Comparison of ENCODE assay signal across 21 cellular contexts in genomic region chr3:144915202-144915601, GRCh38.
"Had no signal": no experiment of that assay in that cellular context is flagged by ENCODE, and none has a peak within 500 bp of the region (broad histone marks: within the 10 kb centered on the region; RNA-seq: fewer than 3 reads in every experiment).

No MANE protein-coding gene starts in this region.

- ATAC-seq: gastroesophageal sphincter; naive thymus-derived CD4-positive, alpha-beta T cell; stimulated activated naive B cell treated with anti-CD40 and anti-IgM and Interleukin-4, amounts not matched to agents 10 μg/mL and 1 μg/mL and 100 μg/mL, for 72 hours; stimulated activated naive CD8-positive, alpha-beta T cell treated with anti-CD3 and anti-CD28 coated beads, Interleukin-15, amount 100 ng/mL, for 72 hours; upper lobe of right lung had no signal

- H3K9me3 ChIP-seq: gastroesophageal sphincter, neutrophil, ovary, right atrium auricular region, sigmoid colon, testis, tibial nerve, upper lobe of right lung, vagina had no signal

- H3K36me3 ChIP-seq: gastroesophageal sphincter, neutrophil, ovary, right atrium auricular region, sigmoid colon, tibial nerve, upper lobe of right lung, vagina had no signal

- H3K27me3 ChIP-seq: dorsolateral prefrontal cortex, gastroesophageal sphincter, neutrophil, ovary, right atrium auricular region, sigmoid colon, testis, tibial nerve, upper lobe of right lung, vagina had no signal

- DNase-seq: cortex of kidney; dorsolateral prefrontal cortex; effector CD8-positive, alpha-beta T cell; foreskin fibroblast; glutamatergic neuron; kidney glomerular epithelial cell; naive thymus-derived CD4-positive, alpha-beta T cell; ovary; sigmoid colon; stimulated activated CD4-positive, alpha-beta T cell treated with anti-CD3 and anti-CD28 coated beads, Interleukin-2, amount 100 ng/mL, for 24 hours; stimulated activated CD4-positive, alpha-beta T cell treated with anti-CD3 and anti-CD28 coated beads, Interleukin-4, amount 100 ng/mL, for 4 hours; stimulated activated naive B cell treated with anti-CD40 and anti-IgM and Interleukin-4, amounts not matched to agents 10 μg/mL and 1 μg/mL and 100 μg/mL, for 72 hours; stimulated activated naive CD8-positive, alpha-beta T cell treated with anti-CD3 and anti-CD28 coated beads, Interleukin-15, amount 100 ng/mL, for 72 hours; testis; upper lobe of right lung had no signal

- H3K4me3 ChIP-seq: dorsolateral prefrontal cortex, gastroesophageal sphincter, ovary, right atrium auricular region, sigmoid colon, skin epidermis, testis, tibial nerve, upper lobe of right lung, vagina had no signal

- H3K4me1 ChIP-seq: gastroesophageal sphincter, right atrium auricular region, sigmoid colon, testis, tibial nerve, upper lobe of right lung, vagina had no signal

- H3K27ac ChIP-seq: dorsolateral prefrontal cortex, gastroesophageal sphincter, neutrophil, ovary, right atrium auricular region, sigmoid colon, skin epidermis, testis, tibial nerve, upper lobe of right lung, vagina had no signal
